15 cellular contexts compared by ENCODE assay signal in genomic region chr1:53574621-53575020, GRCh38.
"Had no signal": no experiment of that assay in that cellular context is flagged by ENCODE, and none has a peak within 500 bp of the region (broad histone marks: within the 10 kb centered on the region; RNA-seq: fewer than 3 reads in every experiment).

No MANE protein-coding gene starts in this region.

- H3K36me3 ChIP-seq: cardiac muscle cell, colonic mucosa, heart left ventricle, left ventricle myocardium inferior, pancreas, SJCRH30, transverse colon had no signal

- H3K27ac ChIP-seq: cardiac muscle cell, colonic mucosa, heart left ventricle, left ventricle myocardium inferior, pancreas, SJCRH30, transverse colon had no signal

- H3K36me3 Mint-ChIP-seq: memory B cell; stimulated activated naive B cell treated with anti-CD40 and anti-IgM and Interleukin-4, amounts not matched to agents 10 μg/mL and 1 μg/mL and 100 μg/mL, for 72 hours had no signal

- H3K27ac Mint-ChIP-seq: activated CD8-positive, alpha-beta T cell treated with anti-CD3 and anti-CD28 coated beads for 36 hours; memory B cell; stimulated activated naive B cell treated with anti-CD40 and anti-IgM and Interleukin-4, amounts not matched to agents 10 μg/mL and 1 μg/mL and 100 μg/mL, for 72 hours had no signal

- H3K4me3 Mint-ChIP-seq: activated CD8-positive, alpha-beta T cell treated with anti-CD3 and anti-CD28 coated beads for 36 hours; memory B cell; stimulated activated naive B cell treated with anti-CD40 and anti-IgM and Interleukin-4, amounts not matched to agents 10 μg/mL and 1 μg/mL and 100 μg/mL, for 72 hours had no signal

- H3K27me3 ChIP-seq: cardiac muscle cell, colonic mucosa, heart left ventricle, pancreas, transverse colon had no signal

- DNase-seq: activated T-cell treated with anti-CD3 and anti-CD28 coated beads for 4 hours; colonic mucosa; foreskin melanocyte; kidney; left ventricle myocardium inferior; retina; SJCRH30; small intestine; stimulated activated naive B cell treated with anti-CD40 and anti-IgM and Interleukin-4, amounts not matched to agents 10 μg/mL and 1 μg/mL and 100 μg/mL, for 72 hours; transverse colon had no signal

- H3K4me3 ChIP-seq: cardiac muscle cell, colonic mucosa, heart left ventricle, left ventricle myocardium inferior, pancreas, SJCRH30, transverse colon had no signal

- H3K9me3 Mint-ChIP-seq: activated CD8-positive, alpha-beta T cell treated with anti-CD3 and anti-CD28 coated beads for 36 hours; memory B cell; stimulated activated naive B cell treated with anti-CD40 and anti-IgM and Interleukin-4, amounts not matched to agents 10 μg/mL and 1 μg/mL and 100 μg/mL, for 72 hours had no signal

- H3K27me3 Mint-ChIP-seq: activated CD8-positive, alpha-beta T cell treated with anti-CD3 and anti-CD28 coated beads for 36 hours had no signal

- H3K9me3 ChIP-seq: colonic mucosa, heart left ventricle, left ventricle myocardium inferior, pancreas, SJCRH30, transverse colon had no signal

- H3K4me1 ChIP-seq: colonic mucosa, heart left ventricle, left ventricle myocardium inferior, pancreas had no signal
